Comparison of ENCODE assay signal across 8 cellular contexts in genomic region chr11:59810189-59810910, GRCh38. TPM values are rescaled to one million over a fixed set of nuclear protein-coding genes. Genes with fewer than 3 reads are reported as not detected.
DNase-seq lines count a peak whose midpoint lies in the region; ATAC-seq and TF ChIP-seq lines count a peak whose summit lies in the region.

Gene MRPL16, minus strand, starts transcription at chr11:59810778. Its CDS starts 120 bp downstream, at chr11:59810658.

- peak within 1 kb of the TSS; percentile 98 for H2AFZ ChIP-seq in neuron (ENCODE audit: low read depth, low read length)

- in situ Hi-C loops in HAP-1 (cut with MboI; ENCODE audit: low sequenced_read_pairs), result no loop called here

- peak; percentile 66 for TF ChIP-seq CTCF in foreskin keratinocyte (conservative IDR thresholded peaks at IDR 0.05)

- H3K4me3 ChIP-seq in HAP-1 (peak within 1 kb of the TSS; percentile 89), MG63 (peak within 1 kb of the TSS; percentile 96), neuron (ENCODE audit: low read length) (peak within 1 kb of the TSS; percentile 77), subcutaneous abdominal adipose tissue (ENCODE audit: low read depth in 1 of 5, low read length in 5 of 5) (peak within 1 kb of the TSS; percentile 87 to 99 (median 98))

- H3K4me1 ChIP-seq in HAP-1 (peaks cover 31% of the 10 kb centered on the region), foreskin keratinocyte (peaks cover 10% of the 10 kb centered on the region), neuron (ENCODE audit: insufficient read depth, low read length) (peaks cover 6% of the 10 kb centered on the region), subcutaneous abdominal adipose tissue (ENCODE audit: control insufficient read depth in 5 of 5, insufficient read depth in 5 of 5, low read length in 5 of 5) (peaks cover 2 to 22% (median 14%) of the 10 kb centered on the region in 5 donors)

- H3K9me3 ChIP-seq in HAP-1 (no peaks in the 10 kb centered on the region), MG63 (no peaks in the 10 kb centered on the region), neuron (ENCODE audit: low read length) (no peaks in the 10 kb centered on the region), subcutaneous abdominal adipose tissue (ENCODE audit: control insufficient read depth in 5 of 5, low read length in 5 of 5) (no peaks in the 10 kb centered on the region)

- H3K27me3 ChIP-seq in HAP-1 (ENCODE audit: low read depth) (no peaks in the 10 kb centered on the region), MG63 (no peaks in the 10 kb centered on the region), foreskin keratinocyte (no peaks in the 10 kb centered on the region), neuron (ENCODE audit: insufficient read depth, low read length) (no peaks in the 10 kb centered on the region), subcutaneous abdominal adipose tissue (ENCODE audit: control insufficient read depth in 5 of 5, insufficient read depth in 4 of 5, low read length in 5 of 5) (peaks cover 0 to 3% (median 0%) of the 10 kb centered on the region in 5 donors)

- peak within 1 kb of the TSS; percentile 87 to 100 (median 93) for H3K9ac ChIP-seq in subcutaneous abdominal adipose tissue (ENCODE audit: low read length in 5 of 5)

- H3K36me3 ChIP-seq in HAP-1 (replicated peaks), result peaks cover 37% of the 10 kb centered on the region
- H3K36me3 ChIP-seq in MG63, result peaks cover 29% of the 10 kb centered on the region
- H3K36me3 ChIP-seq in neuron (ENCODE audit: insufficient read depth, low read length), result peaks cover 28% of the 10 kb centered on the region
- H3K36me3 ChIP-seq in subcutaneous abdominal adipose tissue (ENCODE audit: control insufficient read depth in 5 of 5, insufficient read depth in 5 of 5, low read length in 5 of 5), result peaks cover 13 to 34% (median 28%) of the 10 kb centered on the region in 5 donors

- peak within 1 kb of the TSS; percentile 18 for H3K27ac ChIP-seq in foreskin keratinocyte
- H3K27ac ChIP-seq in subcutaneous abdominal adipose tissue (ENCODE audit: low read depth, low read length), result peak within 1 kb of the TSS; percentile 62

- DNase-seq in GDM1 (lab: John Stamatoyannopoulos, UW), result peak; percentile 73
- peak; percentile 78 to 94 for DNase-seq in HAP-1 (ENCODE audit: low spot score in 2 of 2)
- peak; percentile 87 for DNase-seq in MG63
- peak; percentile 34 for DNase-seq in SHP77 treated with DMSO at 0.1 percent for 48 hours (lab: John Stamatoyannopoulos, UW)
- peak; percentile 56 for DNase-seq in activated gamma-delta T cell (lab: John Stamatoyannopoulos, UW)
- DNase-seq in foreskin keratinocyte, result peak; percentile 71 to 86

- ATAC-seq in foreskin keratinocyte, result peak; percentile 99

RNA-seq across cellular contexts. Expression of gene MRPL16, which starts in this region (rescaled TPM):
- total RNA-seq in MG63 (2014; rRNA removed; shearing (Covaris generic); ENCODE audit: low replicate concordance), result 71.5 and 139 TPM in 2 replicates
- 64.8 and 74.5 TPM in 2 replicates for total RNA-seq in foreskin keratinocyte
- 89.3 and 95.3 TPM in 2 replicates for polyA plus RNA-seq in foreskin keratinocyte

Comparison
In these comparisons a context has a peak if more than half of its experiments do, and no peak if none do; other contexts are left out.
1. Peak in every context shown above with its lines: DNase-seq, ATAC-seq, H3K4me3 ChIP-seq and H3K27ac ChIP-seq.
2. DNase-seq: peak in every context shown above with its lines; median percentile 87 in MG63; 86 in HAP-1; 78 in foreskin keratinocyte; 73 in GDM1; 56 in activated gamma-delta T cell; 34 in SHP77 treated with DMSO at 0.1 percent for 48 hours.